5 cellular contexts compared by ENCODE assay signal in the genomic region with DNA sequence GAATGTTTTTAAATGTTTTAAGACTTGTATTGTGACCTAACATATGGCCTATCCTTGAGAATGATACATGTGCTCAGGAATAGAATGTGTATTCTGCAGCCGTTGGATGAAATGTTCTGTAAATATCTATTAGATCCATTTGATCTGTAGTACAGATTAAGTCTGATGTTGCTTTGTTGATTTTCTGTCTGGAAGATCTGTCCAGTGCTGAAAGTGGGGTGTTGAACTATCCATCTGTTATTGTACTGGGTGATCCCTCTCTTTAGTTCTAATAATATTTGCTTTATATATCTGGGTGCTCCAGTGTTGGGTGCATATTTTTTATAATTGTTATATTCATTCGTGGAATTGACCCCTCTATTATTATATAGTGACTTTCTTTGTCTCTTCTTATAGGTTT.
TF ChIP-seq lines count a peak whose summit lies in the region.

No MANE protein-coding gene starts in this region.

TF ChIP-seq in A549, 52 proteins besides CTCF, POLR2A, EP300 and RAD21:
- TF ChIP-seq, protein P1, sequence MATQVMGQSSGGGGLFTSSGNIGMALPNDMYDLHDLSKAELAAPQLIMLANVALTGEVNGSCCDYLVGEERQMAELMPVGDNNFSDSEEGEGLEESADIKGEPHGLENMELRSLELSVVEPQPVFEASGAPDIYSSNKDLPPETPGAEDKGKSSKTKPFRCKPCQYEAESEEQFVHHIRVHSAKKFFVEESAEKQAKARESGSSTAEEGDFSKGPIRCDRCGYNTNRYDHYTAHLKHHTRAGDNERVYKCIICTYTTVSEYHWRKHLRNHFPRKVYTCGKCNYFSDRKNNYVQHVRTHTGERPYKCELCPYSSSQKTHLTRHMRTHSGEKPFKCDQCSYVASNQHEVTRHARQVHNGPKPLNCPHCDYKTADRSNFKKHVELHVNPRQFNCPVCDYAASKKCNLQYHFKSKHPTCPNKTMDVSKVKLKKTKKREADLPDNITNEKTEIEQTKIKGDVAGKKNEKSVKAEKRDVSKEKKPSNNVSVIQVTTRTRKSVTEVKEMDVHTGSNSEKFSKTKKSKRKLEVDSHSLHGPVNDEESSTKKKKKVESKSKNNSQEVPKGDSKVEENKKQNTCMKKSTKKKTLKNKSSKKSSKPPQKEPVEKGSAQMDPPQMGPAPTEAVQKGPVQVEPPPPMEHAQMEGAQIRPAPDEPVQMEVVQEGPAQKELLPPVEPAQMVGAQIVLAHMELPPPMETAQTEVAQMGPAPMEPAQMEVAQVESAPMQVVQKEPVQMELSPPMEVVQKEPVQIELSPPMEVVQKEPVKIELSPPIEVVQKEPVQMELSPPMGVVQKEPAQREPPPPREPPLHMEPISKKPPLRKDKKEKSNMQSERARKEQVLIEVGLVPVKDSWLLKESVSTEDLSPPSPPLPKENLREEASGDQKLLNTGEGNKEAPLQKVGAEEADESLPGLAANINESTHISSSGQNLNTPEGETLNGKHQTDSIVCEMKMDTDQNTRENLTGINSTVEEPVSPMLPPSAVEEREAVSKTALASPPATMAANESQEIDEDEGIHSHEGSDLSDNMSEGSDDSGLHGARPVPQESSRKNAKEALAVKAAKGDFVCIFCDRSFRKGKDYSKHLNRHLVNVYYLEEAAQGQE (IDR thresholded peaks at IDR 0.05), result peak; percentile 67; the same call in 1 of the 2 replicates

TF ChIP-seq in GM23338, 12 proteins besides CTCF, POLR2A, EP300 and RAD21:
- TF ChIP-seq, protein P1 (IDR thresholded peaks at IDR 0.05; ENCODE audit: unreplicated experiment), result peak; percentile 50

TF ChIP-seq in HCT116, 20 proteins besides CTCF, POLR2A, EP300 and RAD21:
- TF ChIP-seq, protein P1 (IDR thresholded peaks at IDR 0.05; ENCODE audit: low read depth), result peak; percentile 34

TF ChIP-seq in Ishikawa, 13 proteins besides CTCF, POLR2A, EP300 and RAD21:
- TF ChIP-seq, protein P1 (IDR thresholded peaks at IDR 0.05; ENCODE audit: low read depth), result peak; percentile 66

TF ChIP-seq in liver, 16 proteins besides CTCF, POLR2A, EP300 and RAD21:
- TF ChIP-seq, protein P1 (IDR thresholded peaks at IDR 0.05), result peak; percentile 80
